Comparison of ENCODE assay signal across 9 cellular contexts in the genomic region with DNA sequence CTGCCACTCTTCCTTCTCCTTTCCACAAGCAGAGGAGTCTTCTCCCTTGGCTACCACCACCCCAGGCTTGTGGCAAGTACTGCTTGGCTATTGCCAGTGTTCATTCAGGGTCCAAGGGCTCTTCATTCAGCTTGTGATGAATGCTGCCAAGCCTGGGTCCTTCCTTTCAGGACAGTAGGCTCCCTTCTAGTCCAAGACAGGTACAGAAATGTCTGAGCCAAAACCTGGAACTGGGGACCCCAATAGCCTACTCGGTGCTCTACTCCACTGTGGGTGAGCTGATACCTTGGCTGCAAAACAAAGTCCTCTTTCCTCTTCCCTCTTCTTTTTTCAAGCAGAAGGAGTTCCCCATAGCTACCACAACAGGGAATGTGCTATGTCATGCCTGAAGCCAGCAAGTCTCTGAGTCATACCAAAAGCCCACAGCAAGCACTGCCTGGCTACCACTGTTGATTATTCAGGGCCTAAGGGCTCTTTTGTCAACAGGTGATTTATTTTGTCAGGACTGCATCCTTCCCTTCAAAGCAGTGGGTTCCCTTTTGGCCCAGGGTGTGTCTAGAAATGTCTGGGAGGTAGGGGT.
DNase-seq lines count a peak whose midpoint lies in the region; ATAC-seq and TF ChIP-seq lines count a peak whose summit lies in the region.
"Had no signal": no experiment of that assay in that cellular context is flagged by ENCODE, and none has a peak within 500 bp of the region (broad histone marks: within the 10 kb centered on the region; RNA-seq: fewer than 3 reads in every experiment).

No MANE protein-coding gene starts in this region.

- intact Hi-C loops in psoas muscle (cut with DNase I) (no loop called here), posterior cingulate gyrus (cut with DNase I) (no loop called here)

- no peak for TF ChIP-seq CTCF in psoas muscle (IDR thresholded peaks at IDR 0.05)

- ATAC-seq in GM21367 (IDR thresholded peaks at IDR 0.05; ENCODE audit: unreplicated experiment) (peak; percentile 73), psoas muscle (peak in 3 of 4 donors; percentile 45 to 68 (median 63))

- H3K27ac ChIP-seq in ACC112 (ENCODE audit: low read depth, low read length) (peak overlapping the region; percentile 99), psoas muscle (peak overlapping the region; percentile 16)

- 75 to 100% (median 93%) methylated on average over 1 of the region's 1 CpG for WGBS in psoas muscle, 3 donors

- no peaks in the 10 kb centered on the region for H3K79me2 ChIP-seq in ACC112 (ENCODE audit: control insufficient read depth, insufficient read depth, low read length, unreplicated experiment)

- H3K4me3 ChIP-seq in ACC112 (ENCODE audit: low read depth, low read length) (peak overlapping the region; percentile 56; the same call in 1 of the 2 replicates), psoas muscle (no peak overlapping the region)
- H3K4me3 ChIP-seq: skin epidermis had no signal

- DNase-seq in HS-5 (ENCODE audit: low read depth) (peak; percentile 65), brain pericyte (ENCODE audit: low read depth, low spot score) (peak; percentile 25), psoas muscle (no peak), posterior cingulate gyrus (no peak), T-helper 2 cell (no peak), germinal center (ENCODE audit: low spot score) (no peak)

- H3K36me3 ChIP-seq in ACC112 (ENCODE audit: insufficient read depth, low read length) (no peaks in the 10 kb centered on the region), psoas muscle (ENCODE audit: insufficient read depth in 1 of 2, low read depth in 1 of 2) (no peaks in the 10 kb centered on the region)

- H3K4me1 ChIP-seq in ACC112 (ENCODE audit: control insufficient read depth, insufficient read depth, low read length, unreplicated experiment) (peaks cover 21% of the 10 kb centered on the region), psoas muscle (no peaks in the 10 kb centered on the region)

- H3K9me3 ChIP-seq in psoas muscle, result no peaks in the 10 kb centered on the region

- H3K27me3 ChIP-seq in ACC112 (ENCODE audit: insufficient read depth, low read length) (no peaks in the 10 kb centered on the region), psoas muscle (ENCODE audit: insufficient read depth in 3 of 3, low read length in 2 of 3) (peaks cover 0 to 3% (median 0%) of the 10 kb centered on the region in 3 donors)

- H2AFZ ChIP-seq in ACC112 (ENCODE audit: low read length, unreplicated experiment), result peak overlapping the region; percentile 33

Comparison
In these comparisons a context has a peak if more than half of its experiments do, and no peak if none do; other contexts are left out.
1. DNase-seq: peak in HS-5 (single experiment) and brain pericyte (single experiment); none in psoas muscle (0 of 2), posterior cingulate gyrus (0 of 10), T-helper 2 cell (0 of 5) and germinal center (single experiment).